26 cellular contexts compared by ENCODE assay signal in genomic region chr12:108369736-108370396, GRCh38. TPM values are rescaled to one million over a fixed set of nuclear protein-coding genes. Genes with fewer than 3 reads are reported as not detected.
"Had no signal": no experiment of that assay in that cellular context is flagged by ENCODE, and none has a peak within 500 bp of the region (broad histone marks: within the 10 kb centered on the region; RNA-seq: fewer than 3 reads in every experiment).

No MANE protein-coding gene starts in this region.

- H3K27ac ChIP-seq: breast epithelium, lower lobe of right lung, uterus had no signal

- H3K27me3 ChIP-seq: breast epithelium, uterus had no signal

- H3K27me3 Mint-ChIP-seq: activated naive CD8-positive, alpha-beta T cell treated with anti-CD3 and anti-CD28 coated beads, Interleukin-2, amount 10 ng/mL, durations not matched to agents 7 days and 5 days had no signal

- H3K4me1 Mint-ChIP-seq: activated CD4-positive, alpha-beta T cell treated with anti-CD3 and anti-CD28 coated beads for 36 hours; activated naive CD8-positive, alpha-beta T cell treated with anti-CD3 and anti-CD28 coated beads, Interleukin-2, amount 10 ng/mL, durations not matched to agents 7 days and 5 days had no signal

- DNase-seq: activated CD4-positive, alpha-beta T cell treated with anti-CD3 and anti-CD28 coated beads for 36 hours; activated CD4-positive, CD25-positive, alpha-beta regulatory T cell; activated naive CD4-positive, alpha-beta T cell treated with anti-CD3 and anti-CD28 coated beads for 36 hours; activated naive CD8-positive, alpha-beta T cell treated with anti-CD3 and anti-CD28 coated beads, Interleukin-2, amount 10 ng/mL, durations not matched to agents 7 days and 5 days; activated T-cell treated with anti-CD3 and anti-CD28 coated beads for 4 hours; activated T-cell treated with anti-CD3 and anti-CD28 coated beads, Interleukin-2, amount 50 U/mL, for 72 hours; amniotic stem cell; central memory CD4-positive, alpha-beta T cell; foreskin fibroblast; head of caudate nucleus; hippocampal formation; lower lobe of right lung; mesenchymal stem cell; natural killer cell; right cardiac atrium; stimulated activated CD4-positive, alpha-beta T cell treated with anti-CD3 and anti-CD28 coated beads, Interleukin-12 subunit alpha, Interleukin-12 subunit beta, amount 100 ng/mL, for 4 hours; stimulated activated CD4-positive, alpha-beta T cell treated with anti-CD3 and anti-CD28 coated beads, Interleukin-4, amount 100 ng/mL, for 1 hour; T-helper 1 cell; trophoblast cell; uterus had no signal

- H3K36me3 ChIP-seq: breast epithelium, lower lobe of right lung, thoracic aorta, uterus had no signal

- H3K36me3 Mint-ChIP-seq: activated naive CD8-positive, alpha-beta T cell treated with anti-CD3 and anti-CD28 coated beads, Interleukin-2, amount 10 ng/mL, durations not matched to agents 7 days and 5 days had no signal

- ATAC-seq: activated CD4-positive, alpha-beta T cell treated with anti-CD3 and anti-CD28 coated beads for 36 hours; activated T-cell treated with anti-CD3 and anti-CD28 coated beads, Interleukin-2, amount 50 U/mL, for 72 hours; esophagus mucosa; left lobe of liver; lower lobe of right lung; natural killer cell; right cardiac atrium had no signal

- H3K27ac Mint-ChIP-seq: activated CD4-positive, alpha-beta T cell treated with anti-CD3 and anti-CD28 coated beads for 36 hours; activated naive CD4-positive, alpha-beta T cell treated with anti-CD3 and anti-CD28 coated beads for 36 hours; activated naive CD8-positive, alpha-beta T cell treated with anti-CD3 and anti-CD28 coated beads, Interleukin-2, amount 10 ng/mL, durations not matched to agents 7 days and 5 days; activated T-cell treated with anti-CD3 and anti-CD28 coated beads, Interleukin-2, amount 50 U/mL, for 72 hours; natural killer cell; stimulated activated naive CD8-positive, alpha-beta T cell treated with anti-CD3 and anti-CD28 coated beads, Interleukin-15, Interleukin-2, amounts not matched to agents 100 ng/mL and 50 ng/mL, for 24 hours; T-helper 2 cell treated with Interferon-gamma antibody and Interleukin-4, amounts not matched to agents 5 μg/mL and 100 μg/mL, for 36 hours had no signal

- H3K9me3 ChIP-seq: uterus had no signal

- H3K4me3 ChIP-seq: breast epithelium, lower lobe of right lung, thoracic aorta, uterus had no signal

- H3K4me3 Mint-ChIP-seq: activated CD4-positive, alpha-beta T cell treated with anti-CD3 and anti-CD28 coated beads for 36 hours; activated naive CD4-positive, alpha-beta T cell treated with anti-CD3 and anti-CD28 coated beads for 36 hours; activated naive CD8-positive, alpha-beta T cell treated with anti-CD3 and anti-CD28 coated beads, Interleukin-2, amount 10 ng/mL, durations not matched to agents 7 days and 5 days; activated T-cell treated with anti-CD3 and anti-CD28 coated beads, Interleukin-2, amount 50 U/mL, for 72 hours; natural killer cell; stimulated activated naive CD8-positive, alpha-beta T cell treated with anti-CD3 and anti-CD28 coated beads, Interleukin-15, Interleukin-2, amounts not matched to agents 100 ng/mL and 50 ng/mL, for 24 hours; T-helper 2 cell treated with Interferon-gamma antibody and Interleukin-4, amounts not matched to agents 5 μg/mL and 100 μg/mL, for 36 hours had no signal

- H3K4me1 ChIP-seq: breast epithelium, lower lobe of right lung, uterus had no signal

RNA-seq across cellular contexts. Expression of gene CMKLR1, which starts 30.8 kb away (rescaled TPM):
- total RNA-seq: activated CD4-positive, alpha-beta T cell treated with anti-CD3 and anti-CD28 coated beads for 36 hours; activated naive CD4-positive, alpha-beta T cell treated with anti-CD3 and anti-CD28 coated beads for 36 hours; activated T-cell treated with anti-CD3 and anti-CD28 coated beads, Interleukin-2, amount 50 U/mL, for 72 hours had no signal
